ENCODE assay signal across 22 cellular contexts in the genomic region with DNA sequence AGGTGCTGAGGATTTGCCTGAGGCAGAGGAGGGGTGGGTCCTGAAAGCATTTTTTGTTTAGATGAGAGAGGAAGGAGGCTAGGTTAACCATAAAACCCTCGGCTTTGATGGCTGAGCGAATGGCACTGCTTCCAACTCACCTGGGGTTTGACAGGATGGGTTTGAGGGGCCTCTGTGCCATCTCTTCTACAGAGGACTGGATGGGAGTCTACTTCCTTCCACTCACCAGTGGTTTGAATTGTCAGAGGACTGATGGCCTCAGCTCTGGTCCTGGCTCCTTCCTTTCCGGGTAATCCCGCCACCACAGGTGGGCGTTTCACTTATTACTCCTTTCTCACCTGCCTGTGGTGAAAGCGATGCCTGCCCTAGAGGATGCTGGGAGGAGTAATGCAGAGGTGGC.
DNase-seq lines count a peak whose midpoint lies in the region; ATAC-seq, FAIRE-seq and TF ChIP-seq lines count a peak whose summit lies in the region.
"Had no signal": no experiment of that assay in that cellular context is flagged by ENCODE, and none has a peak within 500 bp of the region (broad histone marks: within the 10 kb centered on the region; RNA-seq: fewer than 3 reads in every experiment).

No MANE protein-coding gene starts in this region.

- H3K27ac ChIP-seq in neutrophil (peak overlapping the region; percentile 81), upper lobe of left lung (peak overlapping the region in 3 of 4 donors; percentile 35 to 80 (median 77)), WERI-Rb-1 (no peak overlapping the region), small intestine (ENCODE audit: low read depth in 1 of 2, low read length in 1 of 2) (no peak overlapping the region)
- H3K27ac ChIP-seq: psoas muscle, tibial artery had no signal

- H3K4me1 ChIP-seq in neutrophil (ENCODE audit: control insufficient read depth in 1 of 2, insufficient read depth in 1 of 2, low read depth in 1 of 2, low read length in 1 of 2) (peaks cover 50 to 61% of the 10 kb centered on the region in 2 experiments), upper lobe of left lung (peaks cover 6 to 16% (median 10%) of the 10 kb centered on the region in 4 donors), small intestine (ENCODE audit: control insufficient read depth in 2 of 2, insufficient read depth in 1 of 2, low read depth in 1 of 2, low read length in 1 of 2) (no peaks in the 10 kb centered on the region)
- H3K4me1 ChIP-seq: psoas muscle had no signal

- peaks cover 13% of the 10 kb centered on the region for H3K36me3 Mint-ChIP-seq in natural killer cell treated with Interleukin-12 subunit alpha and Interleukin-12 subunit beta and Interleukin-15 and Interleukin-18, amount 100 ng/mL, for 72 hours
- H3K36me3 Mint-ChIP-seq in natural killer cell, result peaks cover 6% of the 10 kb centered on the region
- H3K36me3 Mint-ChIP-seq: activated CD8-positive, alpha-beta memory T cell treated with anti-CD3 and anti-CD28 coated beads, Interleukin-2, amount 10 ng/mL, durations not matched to agents 7 days and 5 days; WTC11 had no signal

- ATAC-seq in natural killer cell treated with Interleukin-12 subunit alpha and Interleukin-12 subunit beta and Interleukin-15 and Interleukin-18, amount 100 ng/mL, for 72 hours, result peak; percentile 36 to 76
- ATAC-seq in natural killer cell, result no peak
- no peak for ATAC-seq in upper lobe of left lung (ENCODE audit: low FRiP score in 2 of 2)
- ATAC-seq: activated CD8-positive, alpha-beta memory T cell treated with anti-CD3 and anti-CD28 coated beads, Interleukin-2, amount 10 ng/mL, durations not matched to agents 7 days and 5 days; T-helper 17 cell; WTC11 had no signal

- H3K4me3 ChIP-seq in neutrophil (ENCODE audit: low read depth in 1 of 2, low read length in 1 of 2) (peak overlapping the region in 1 of 2 experiments; percentile 25), upper lobe of left lung (no peak overlapping the region), WERI-Rb-1 (ENCODE audit: low read depth, low read length) (no peak overlapping the region), small intestine (ENCODE audit: low read depth in 1 of 2, low read length in 2 of 2) (no peak overlapping the region)
- H3K4me3 ChIP-seq: psoas muscle, tibial artery had no signal

- peaks cover 0 to 2% of the 10 kb centered on the region in 2 donors for H3K4me1 Mint-ChIP-seq in natural killer cell treated with Interleukin-12 subunit alpha and Interleukin-12 subunit beta and Interleukin-15 and Interleukin-18, amount 100 ng/mL, for 72 hours (ENCODE audit: low read depth in 2 of 2)
- H3K4me1 Mint-ChIP-seq in natural killer cell, result peaks cover 0 to 4% of the 10 kb centered on the region in 2 donors
- H3K4me1 Mint-ChIP-seq: activated CD8-positive, alpha-beta memory T cell treated with anti-CD3 and anti-CD28 coated beads, Interleukin-2, amount 10 ng/mL, durations not matched to agents 7 days and 5 days; central memory CD8-positive, alpha-beta T cell; neural crest cell; T-helper 17 cell; WTC11 had no signal

- H3K36me3 ChIP-seq in neutrophil (no peaks in the 10 kb centered on the region), upper lobe of left lung (no peaks in the 10 kb centered on the region), WERI-Rb-1 (no peaks in the 10 kb centered on the region), small intestine (ENCODE audit: control insufficient read depth in 2 of 2, insufficient read depth in 2 of 2, low read length in 2 of 2) (no peaks in the 10 kb centered on the region)
- H3K36me3 ChIP-seq: tibial artery had no signal

- H3K4me3 Mint-ChIP-seq in natural killer cell treated with Interleukin-12 subunit alpha and Interleukin-12 subunit beta and Interleukin-15 and Interleukin-18, amount 100 ng/mL, for 72 hours, result no peak overlapping the region
- H3K4me3 Mint-ChIP-seq in natural killer cell, result no peak overlapping the region
- H3K4me3 Mint-ChIP-seq: activated CD8-positive, alpha-beta memory T cell treated with anti-CD3 and anti-CD28 coated beads, Interleukin-2, amount 10 ng/mL, durations not matched to agents 7 days and 5 days; central memory CD8-positive, alpha-beta T cell; neural crest cell; T-helper 17 cell; WTC11 had no signal

- no peak for TF ChIP-seq EP300 in upper lobe of left lung (IDR thresholded peaks at IDR 0.05)

- no peaks in the 10 kb centered on the region for H3K27me3 ChIP-seq in neutrophil
- no peaks in the 10 kb centered on the region for H3K27me3 ChIP-seq in upper lobe of left lung
- H3K27me3 ChIP-seq in WERI-Rb-1 (ENCODE audit: insufficient read depth, low read depth, severe bottlenecking), result no peaks in the 10 kb centered on the region
- H3K27me3 ChIP-seq in small intestine (ENCODE audit: control insufficient read depth in 2 of 2, insufficient read depth in 2 of 2, low read length in 2 of 2), result no peaks in the 10 kb centered on the region
- H3K27me3 ChIP-seq: tibial artery had no signal

- H3K9me3 ChIP-seq in neutrophil, result no peaks in the 10 kb centered on the region
- no peaks in the 10 kb centered on the region for H3K9me3 ChIP-seq in upper lobe of left lung
- H3K9me3 ChIP-seq in WERI-Rb-1 (ENCODE audit: severe bottlenecking), result no peaks in the 10 kb centered on the region
- H3K9me3 ChIP-seq in small intestine (ENCODE audit: control insufficient read depth, low read depth), result no peaks in the 10 kb centered on the region
- H3K9me3 ChIP-seq: psoas muscle, tibial artery had no signal

- H3K27me3 Mint-ChIP-seq in natural killer cell treated with Interleukin-12 subunit alpha and Interleukin-12 subunit beta and Interleukin-15 and Interleukin-18, amount 100 ng/mL, for 72 hours, result peaks cover 10 to 11% of the 10 kb centered on the region in 2 donors
- H3K27me3 Mint-ChIP-seq in natural killer cell (ENCODE audit: low read depth in 2 of 2), result peaks cover 0 to 2% of the 10 kb centered on the region in 2 donors
- H3K27me3 Mint-ChIP-seq: activated CD8-positive, alpha-beta memory T cell treated with anti-CD3 and anti-CD28 coated beads, Interleukin-2, amount 10 ng/mL, durations not matched to agents 7 days and 5 days; central memory CD8-positive, alpha-beta T cell; T-helper 17 cell had no signal

- DNase-seq in natural killer cell treated with Interleukin-12 subunit alpha and Interleukin-12 subunit beta and Interleukin-15 and Interleukin-18, amount 100 ng/mL, for 72 hours (ENCODE audit: low spot score), result no peak
- DNase-seq in natural killer cell (no peak), SW480 (ENCODE audit: low spot score) (peak; percentile 20), upper lobe of left lung (no peak), WERI-Rb-1 (no peak), NCI-H2029 treated with DMSO at 0.1 percent for 48 hours (lab: John Stamatoyannopoulos, UW) (no peak), small intestine (no peak)
- DNase-seq: activated CD8-positive, alpha-beta memory T cell treated with anti-CD3 and anti-CD28 coated beads, Interleukin-2, amount 10 ng/mL, durations not matched to agents 7 days and 5 days; activated naive CD4-positive, alpha-beta T cell treated with Interleukin-2 at 50 U/mL for 16 hours; Karpas-422; NCI-H1092 treated with DMSO at 0.1 percent for 48 hours; NCI-H2107; NCI-H524; psoas muscle; SHP77; T-helper 17 cell; tibial artery had no signal

- intact Hi-C loops in natural killer cell (cut with micrococcal nuclease), result no loop called here

- FAIRE-seq in small intestine (lab: Jason Lieb, UNC), result no peak
- FAIRE-seq: frontal cortex had no signal

- no peak for TF ChIP-seq POLR2A in upper lobe of left lung (IDR thresholded peaks at IDR 0.05)

- peak overlapping the region; percentile 22 to 59 for H3K27ac Mint-ChIP-seq in natural killer cell treated with Interleukin-12 subunit alpha and Interleukin-12 subunit beta and Interleukin-15 and Interleukin-18, amount 100 ng/mL, for 72 hours
- H3K27ac Mint-ChIP-seq in natural killer cell, result no peak overlapping the region
- H3K27ac Mint-ChIP-seq: activated CD8-positive, alpha-beta memory T cell treated with anti-CD3 and anti-CD28 coated beads, Interleukin-2, amount 10 ng/mL, durations not matched to agents 7 days and 5 days; T-helper 17 cell; WTC11 had no signal

- no peak for TF ChIP-seq CTCF in natural killer cell (IDR thresholded peaks at IDR 0.05)
- no peak for TF ChIP-seq CTCF in neutrophil (IDR thresholded peaks at IDR 0.05)
- TF ChIP-seq CTCF in upper lobe of left lung (IDR thresholded peaks at IDR 0.05), result no peak
- TF ChIP-seq CTCF in WERI-Rb-1 (IDR thresholded peaks at IDR 0.05; ENCODE audit: low read depth, low read length), result no peak

- peaks cover 14% of the 10 kb centered on the region for H3K9me3 Mint-ChIP-seq in natural killer cell treated with Interleukin-12 subunit alpha and Interleukin-12 subunit beta and Interleukin-15 and Interleukin-18, amount 100 ng/mL, for 72 hours
- peaks cover 2 to 3% of the 10 kb centered on the region in 2 donors for H3K9me3 Mint-ChIP-seq in natural killer cell
- H3K9me3 Mint-ChIP-seq: neural crest cell, WTC11 had no signal

- WGBS in upper lobe of left lung, 2 donors, result 81 to 100% methylated on average over 6 of the region's 6 CpGs
- WGBS in small intestine, 3 donors, result 87 to 94% (median 88%) methylated on average over 6 of the region's 6 CpGs

Comparison
In these comparisons a context has a peak if more than half of its experiments do, and no peak if none do; other contexts are left out.
1. ATAC-seq: peak in natural killer cell treated with Interleukin-12 subunit alpha and Interleukin-12 subunit beta and Interleukin-15 and Interleukin-18, amount 100 ng/mL, for 72 hours (2 of 2); none in natural killer cell (0 of 3) and upper lobe of left lung (0 of 2).
2. H3K27ac Mint-ChIP-seq: peak in natural killer cell treated with Interleukin-12 subunit alpha and Interleukin-12 subunit beta and Interleukin-15 and Interleukin-18, amount 100 ng/mL, for 72 hours (2 of 2); none in natural killer cell (0 of 2).
3. H3K27ac ChIP-seq: peak in neutrophil (single experiment) and upper lobe of left lung (3 of 4); none in WERI-Rb-1 (single experiment) and small intestine (0 of 2).